In genomic region chr11:122882189-122882808, GRCh38 we compare ENCODE assay signal across 8 cellular contexts. TPM values are rescaled to one million over a fixed set of nuclear protein-coding genes. Genes with fewer than 3 reads are reported as not detected.
A peak's percentile ranks its signal among the peaks of the same experiment; 100 is the strongest.
DNase-seq lines count a peak whose midpoint lies in the region; ATAC-seq and TF ChIP-seq lines count a peak whose summit lies in the region.

JHY (plus strand) TSS chr11:122882759; CDS start chr11:122885850, 3,091 bp downstream.

- 28% methylated on average over 33 of the region's 33 CpGs for WGBS in psoas muscle, 3 donors

- DNase-seq in Peyer's patch: no peak
- DNase-seq in fibroblast of lung (ENCODE audit: low read depth in 2 of 2): no peak
- peak in 1 of 2 donors; percentile 70 for DNase-seq in psoas muscle
- no peak for DNase-seq in middle frontal gyrus (ENCODE audit: extremely low spot score, low spot score)
- no peak for DNase-seq in NCI-H2081 treated with DMSO at 0.1 percent for 48 hours (lab: John Stamatoyannopoulos, UW)
- DNase-seq in T1000 (lab: John Stamatoyannopoulos, UW): no peak

- H3K9ac ChIP-seq in fibroblast of lung (ENCODE audit: insufficient read depth, low read length): peak within 1 kb of the TSS; percentile 56

- H3K9me3 ChIP-seq in Peyer's patch (no peaks in the 10 kb centered on the region), fibroblast of lung (ENCODE audit: control insufficient read depth, insufficient read depth, low read depth, low read length) (no peaks in the 10 kb centered on the region), psoas muscle (no peaks in the 10 kb centered on the region)

- H3K4me3 ChIP-seq in GM12875 (ENCODE audit: low read depth, low read length) (peak within 1 kb of the TSS; percentile 80), Peyer's patch (peak within 1 kb of the TSS; percentile 55 to 82 (median 75)), fibroblast of lung (replicated peaks in 1 of 4; ENCODE audit: control extremely low read depth in 1 of 4, insufficient read depth in 1 of 4, low read depth in 3 of 4, low read length in 4 of 4) (peak within 1 kb of the TSS; percentile 49 to 73 (median 58)), psoas muscle (peak within 1 kb of the TSS; percentile 68)

- peak within 1 kb of the TSS; percentile 59 to 86 (median 81) for H3K27ac ChIP-seq in Peyer's patch
- peak within 1 kb of the TSS; percentile 67 for H3K27ac ChIP-seq in fibroblast of lung (ENCODE audit: insufficient read depth, low read length)
- H3K27ac ChIP-seq in psoas muscle: peak within 1 kb of the TSS; percentile 27

- no peak for ATAC-seq in psoas muscle
- ATAC-seq in HG02623 (IDR thresholded peaks at IDR 0.05; ENCODE audit: unreplicated experiment): no peak

- TF ChIP-seq POLR2A in Peyer's patch (IDR thresholded peaks at IDR 0.05): no peak

- no peaks in the 10 kb centered on the region for H3K4me1 ChIP-seq in Peyer's patch
- H3K4me1 ChIP-seq in fibroblast of lung (ENCODE audit: control insufficient read depth, extremely low read depth, insufficient read depth, low read length): peaks cover 2% of the 10 kb centered on the region
- no peaks in the 10 kb centered on the region for H3K4me1 ChIP-seq in psoas muscle

- H3K36me3 ChIP-seq in Peyer's patch: no peaks in the 10 kb centered on the region
- no peaks in the 10 kb centered on the region for H3K36me3 ChIP-seq in fibroblast of lung (ENCODE audit: control insufficient read depth, insufficient read depth, low read length)
- H3K36me3 ChIP-seq in psoas muscle (ENCODE audit: insufficient read depth in 1 of 2, low read depth in 1 of 2): no peaks in the 10 kb centered on the region

- H3K79me2 ChIP-seq in fibroblast of lung (ENCODE audit: control insufficient read depth, insufficient read depth, low read length): no peaks in the 10 kb centered on the region

- intact Hi-C loops in psoas muscle (cut with DNase I): no loop called here

- H4K20me1 ChIP-seq in fibroblast of lung (ENCODE audit: control insufficient read depth, extremely low read depth, insufficient read depth, low read length): no peaks in the 10 kb centered on the region

- peak within 1 kb of the TSS; percentile 94 for H3K4me2 ChIP-seq in fibroblast of lung (ENCODE audit: extremely low read depth, insufficient read depth, low read length)

- H3K27me3 ChIP-seq in Peyer's patch (no peaks in the 10 kb centered on the region), fibroblast of lung (ENCODE audit: control insufficient read depth, insufficient read depth, low read length) (peaks cover 3% of the 10 kb centered on the region), psoas muscle (ENCODE audit: insufficient read depth in 3 of 3, low read length in 2 of 3) (peaks cover 0 to 56% (median 7%) of the 10 kb centered on the region in 3 donors)

- TF ChIP-seq CTCF in GM12875 (IDR thresholded peaks at IDR 0.05; ENCODE audit: borderline replicate concordance, insufficient read depth, low read depth, low read length) (no peak), Peyer's patch (IDR thresholded peaks at IDR 0.05) (no peak), fibroblast of lung (conservative IDR thresholded peaks at IDR 0.05 in 1 of 2, IDR thresholded peaks at IDR 0.05 in 1 of 2; ENCODE audit: low read depth in 1 of 2, low read length in 2 of 2) (no peak), psoas muscle (IDR thresholded peaks at IDR 0.05) (no peak)

- H2AFZ ChIP-seq in fibroblast of lung (ENCODE audit: low read length): peak within 1 kb of the TSS; percentile 63

RNA-seq across cellular contexts. Expression of gene JHY, which starts in this region (rescaled TPM):
- 10 to 100 TPM in 1 of 4 donors, 1 to 10 TPM in 3; 1.8 to 15.7 (median 3.0) TPM for total RNA-seq in Peyer's patch
- total RNA-seq in fibroblast of lung: 2.1 and 3.5 TPM in 2 replicates
- 1.6 and 2.6 TPM in 2 replicates for polyA plus RNA-seq in fibroblast of lung
- 1.3 and 2.0 TPM in 2 replicates for polyA plus RNA-seq in fibroblast of lung (2012)
- polyA minus RNA-seq in fibroblast of lung (ENCODE audit: low replicate concordance): not detected in 2 replicates
- under 1 TPM; 0.15 to 0.97 (median 0.33) TPM for total RNA-seq in psoas muscle
- polyA plus RNA-seq in psoas muscle: under 1 TPM; 0.11 to 0.19 (median 0.16) TPM

Comparison
In these comparisons a context has a peak if more than half of its experiments do, and no peak if none do; other contexts are left out.
1. H3K27ac ChIP-seq: peak in every context shown above with its lines; median percentile 81 in Peyer's patch; 67 in fibroblast of lung; 27 in psoas muscle.